ENCODE assay signal across 10 cellular contexts in genomic region chr5:35924122-35924949, GRCh38. TPM values are rescaled to one million over a fixed set of nuclear protein-coding genes. Genes with fewer than 3 reads are reported as not detected.
DNase-seq lines count a peak whose midpoint lies in the region; ATAC-seq and TF ChIP-seq lines count a peak whose summit lies in the region.
"Had no signal": no experiment of that assay in that cellular context is flagged by ENCODE, and none has a peak within 500 bp of the region (broad histone marks: within the 10 kb centered on the region; RNA-seq: fewer than 3 reads in every experiment).

No MANE protein-coding gene starts in this region.

- H2AFZ ChIP-seq in GM23248: peak overlapping the region; percentile 69

- H3F3A ChIP-seq in GM23248 (ENCODE audit: insufficient read depth): peaks cover 23% of the 10 kb centered on the region

- H3K9me3 ChIP-seq in GM23248 (ENCODE audit: low read depth): no peaks in the 10 kb centered on the region
- no peaks in the 10 kb centered on the region for H3K9me3 ChIP-seq in SJCRH30 (replicated peaks)
- H3K9me3 ChIP-seq: prostate gland had no signal

- WGBS in GM23248 (ENCODE audit: low coverage in 1 of 2, low lambda C conversion rate in 2 of 2, missing lambda C conversion rate in 2 of 2), 2 experiments: 17 to 20% methylated on average over 10 of the region's 10 CpGs

- peak overlapping the region; percentile 47 for H3K9ac ChIP-seq in GM23248

- H3K79me2 ChIP-seq in GM23248 (ENCODE audit: insufficient read depth): no peaks in the 10 kb centered on the region

- H3K4me3 ChIP-seq in AG10803 (ENCODE audit: low read length) (peak overlapping the region; percentile 34), GM23248 (peak overlapping the region; percentile 49), SJCRH30 (no peak overlapping the region)
- H3K4me3 ChIP-seq: prostate gland had no signal

- peak; percentile 64 for ATAC-seq in activated T-helper 17 cell treated with anti-CD3 and anti-CD28 coated beads, Interleukin-2, amount 50 U/mL, for 72 hours (replicated peaks)
- ATAC-seq in GM21390 (IDR thresholded peaks at IDR 0.05; ENCODE audit: unreplicated experiment) (no peak), GM21717 (IDR thresholded peaks at IDR 0.05; ENCODE audit: unreplicated experiment) (no peak)

- H3K27ac ChIP-seq in GM23248: peak overlapping the region; percentile 70
- H3K27ac ChIP-seq in SJCRH30: no peak overlapping the region
- H3K27ac ChIP-seq: prostate gland had no signal

- H3K4me1 Mint-ChIP-seq in activated T-helper 17 cell treated with anti-CD3 and anti-CD28 coated beads, Interleukin-2, amount 50 U/mL, for 72 hours: peaks cover 28% of the 10 kb centered on the region

- peak; percentile 95 for DNase-seq in AG10803 (ENCODE audit: low read depth)
- peak; percentile 94 for DNase-seq in GM23248
- DNase-seq in iris pigment epithelial cell (ENCODE audit: low read depth): peak; percentile 84
- DNase-seq in SJCRH30: no peak
- no peak for DNase-seq in effector CD4-positive, alpha-beta T cell
- DNase-seq: GF-D8 had no signal

- no peaks in the 10 kb centered on the region for H4K20me1 ChIP-seq in GM23248 (ENCODE audit: insufficient read depth)

- TF ChIP-seq CTCF in AG10803 (conservative IDR thresholded peaks at IDR 0.05; ENCODE audit: low read length): no peak

- no peaks in the 10 kb centered on the region for H3K9me2 ChIP-seq in GM23248 (ENCODE audit: insufficient read depth)

- H3K36me3 ChIP-seq in GM23248 (ENCODE audit: low read depth) (no peaks in the 10 kb centered on the region), SJCRH30 (no peaks in the 10 kb centered on the region)
- H3K36me3 ChIP-seq: prostate gland had no signal

- no peaks in the 10 kb centered on the region for H3K36me3 Mint-ChIP-seq in activated T-helper 17 cell treated with anti-CD3 and anti-CD28 coated beads, Interleukin-2, amount 50 U/mL, for 72 hours (ENCODE audit: low read depth)

- H3K4me2 ChIP-seq in GM23248 (ENCODE audit: unreplicated experiment): peak overlapping the region; percentile 79

- H3K27me3 Mint-ChIP-seq in activated T-helper 17 cell treated with anti-CD3 and anti-CD28 coated beads, Interleukin-2, amount 50 U/mL, for 72 hours: no peaks in the 10 kb centered on the region

- H3K4me1 ChIP-seq in GM23248 (ENCODE audit: insufficient read depth) (peaks cover 27% of the 10 kb centered on the region), SJCRH30 (no peaks in the 10 kb centered on the region)
- H3K4me1 ChIP-seq: prostate gland had no signal

- H3K27me3 ChIP-seq in GM23248 (replicated peaks; ENCODE audit: insufficient read depth): peaks cover 8% of the 10 kb centered on the region; the same call in 1 of the 2 replicates
- peaks cover 7% of the 10 kb centered on the region; the same call in 1 of the 2 replicates for H3K27me3 ChIP-seq in SJCRH30

- peak overlapping the region; percentile 85 for H3K4me3 Mint-ChIP-seq in activated T-helper 17 cell treated with anti-CD3 and anti-CD28 coated beads, Interleukin-2, amount 50 U/mL, for 72 hours

- in situ Hi-C loops in GM23248 (cut with MboI): loop anchor here (5.0 to 10.0 kb wide), 3 partner anchors 150 to 830 kb away; no protein-coding TSS in a partner anchor

- peaks cover 3% of the 10 kb centered on the region for H3K9me3 Mint-ChIP-seq in activated T-helper 17 cell treated with anti-CD3 and anti-CD28 coated beads, Interleukin-2, amount 50 U/mL, for 72 hours

- peak overlapping the region; percentile 84 for H3K27ac Mint-ChIP-seq in activated T-helper 17 cell treated with anti-CD3 and anti-CD28 coated beads, Interleukin-2, amount 50 U/mL, for 72 hours

RNA-seq across cellular contexts. Expression of gene CAPSL, which starts 14.1 kb away (rescaled TPM):
- total RNA-seq in GM23248 (2014; rRNA removed; shearing (Covaris generic)): 4.5 TPM in 1 of 2 replicates, not detected in the other
- polyA plus RNA-seq in GM23248 (2016; fragmentation: Nextera tagmentation; extraction: Ambion mirVana): 0.19 and 0.47 TPM in 2 replicates
- total RNA-seq in activated T-helper 17 cell treated with anti-CD3 and anti-CD28 coated beads, Interleukin-2, amount 50 U/mL, for 72 hours: 1 to 10 TPM in 1 of 2 donors, not detected in 1; 1.1 TPM
- total RNA-seq in SJCRH30 (2014; rRNA removed; shearing (Covaris generic)): not detected in 2 replicates
- total RNA-seq: prostate gland had no signal

Comparison
In these comparisons a context has a peak if more than half of its experiments do, and no peak if none do; other contexts are left out.
1. DNase-seq: peak in AG10803 (single experiment), GM23248 (single experiment) and iris pigment epithelial cell (single experiment); none in SJCRH30 (0 of 2) and effector CD4-positive, alpha-beta T cell (single experiment).